8 cellular contexts compared by ENCODE assay signal in genomic region chr3:188421836-188422540, GRCh38.
A peak's percentile ranks its signal among the peaks of the same experiment; 100 is the strongest.
DNase-seq lines count a peak whose midpoint lies in the region; ATAC-seq and TF ChIP-seq lines count a peak whose summit lies in the region.

No MANE protein-coding gene starts in this region.

- H3K4me1 Mint-ChIP-seq in dendritic cell treated with granulocyte-macrophage colony-stimulating factor and Interleukin-4, amounts not matched to agents 40 ng/mL and 50 ng/mL, for 4 days (ENCODE audit: low read depth) = peaks cover 61% of the 10 kb centered on the region

- H3K27ac ChIP-seq in transverse colon = peak overlapping the region; percentile 27 to 49 (median 37)

- H3K9me3 ChIP-seq in transverse colon = no peaks in the 10 kb centered on the region

- H3K4me1 ChIP-seq in transverse colon = peaks cover 0 to 25% (median 12%) of the 10 kb centered on the region in 4 donors

- TF ChIP-seq CTCF in GM20000 (IDR thresholded peaks at IDR 0.05; ENCODE audit: extremely low read depth, missing control alignments) = no peak
- no peak for TF ChIP-seq CTCF in transverse colon (IDR thresholded peaks at IDR 0.05)

- H3K36me3 ChIP-seq in transverse colon = no peaks in the 10 kb centered on the region

- H3K27ac Mint-ChIP-seq in dendritic cell treated with granulocyte-macrophage colony-stimulating factor and Interleukin-4, amounts not matched to agents 40 ng/mL and 50 ng/mL, for 4 days = peak overlapping the region; percentile 85

- peaks cover 23% of the 10 kb centered on the region for H3K36me3 Mint-ChIP-seq in dendritic cell treated with granulocyte-macrophage colony-stimulating factor and Interleukin-4, amounts not matched to agents 40 ng/mL and 50 ng/mL, for 4 days (ENCODE audit: low read depth)

- no peak overlapping the region for H3K4me3 ChIP-seq in transverse colon

- WGBS in transverse colon (ENCODE audit: low coverage in 1 of 2), 2 donors = 71 to 75% methylated on average over 6 of the region's 6 CpGs

- no peak for TF ChIP-seq POLR2A in transverse colon (IDR thresholded peaks at IDR 0.05)

- no peak for TF ChIP-seq EP300 in transverse colon (IDR thresholded peaks at IDR 0.05; ENCODE audit: low read depth)

- H3K27me3 Mint-ChIP-seq in dendritic cell treated with granulocyte-macrophage colony-stimulating factor and Interleukin-4, amounts not matched to agents 40 ng/mL and 50 ng/mL, for 4 days = no peaks in the 10 kb centered on the region

- no peaks in the 10 kb centered on the region for H3K27me3 ChIP-seq in transverse colon

- ATAC-seq in HG03460 (IDR thresholded peaks at IDR 0.05; ENCODE audit: unreplicated experiment) = peak; percentile 100

- peaks cover 15% of the 10 kb centered on the region for H3K9me3 Mint-ChIP-seq in dendritic cell treated with granulocyte-macrophage colony-stimulating factor and Interleukin-4, amounts not matched to agents 40 ng/mL and 50 ng/mL, for 4 days

- in situ Hi-C loops in transverse colon (cut with MboI; ENCODE audit: low pct_ligation_motif_present in 1 of 4, low pct_unique_long_range_greater_than_20kb in 1 of 4, low sequenced_read_pairs in 3 of 4) = no loop called here

- peak overlapping the region; percentile 26 for H3K4me3 Mint-ChIP-seq in dendritic cell treated with granulocyte-macrophage colony-stimulating factor and Interleukin-4, amounts not matched to agents 40 ng/mL and 50 ng/mL, for 4 days

- DNase-seq in Ammon's horn (ENCODE audit: low spot score) (peak; percentile 59), GM20000 (ENCODE audit: low spot score) (peak; percentile 25), transverse colon (no peak), UCSD-AML1 (lab: John Stamatoyannopoulos, UW; ENCODE audit: unreplicated experiment) (no peak), activated T-cell treated with anti-CD3 and anti-CD28 coated beads for 4 hours (no peak)
- DNase-seq in activated CD4-positive, alpha-beta T cell treated with anti-CD3 and anti-CD28 coated beads for 4 hours = no peak

- intact Hi-C loops in dendritic cell treated with granulocyte-macrophage colony-stimulating factor and Interleukin-4, amounts not matched to agents 40 ng/mL and 50 ng/mL, for 4 days (cut with micrococcal nuclease) = no loop called here
- intact Hi-C loops in transverse colon (cut with DNase I; ENCODE audit: low total_unique reads) = no loop called here

Comparison
In these comparisons a context has a peak if more than half of its experiments do, and no peak if none do; other contexts are left out.
1. DNase-seq: peak in Ammon's horn (single experiment) and GM20000 (single experiment); none in transverse colon (single experiment), activated CD4-positive, alpha-beta T cell treated with anti-CD3 and anti-CD28 coated beads for 4 hours (0 of 2), UCSD-AML1 (single experiment) and activated T-cell treated with anti-CD3 and anti-CD28 coated beads for 4 hours (single experiment).